ENCODE assay signal across 24 cellular contexts in genomic region chr6:54048782-54049181, GRCh38.
"Had no signal": no experiment of that assay in that cellular context is flagged by ENCODE, and none has a peak within 500 bp of the region (broad histone marks: within the 10 kb centered on the region; RNA-seq: fewer than 3 reads in every experiment).

No MANE protein-coding gene starts in this region.

- H3K36me3 ChIP-seq: colonic mucosa, esophagus squamous epithelium, gastroesophageal sphincter, left lung, lower lobe of right lung had no signal

- H3K4me3 ChIP-seq: colonic mucosa, esophagus squamous epithelium, gastroesophageal sphincter, hepatocyte, left lung, lower lobe of right lung, mucosa of descending colon had no signal

- H3K27me3 ChIP-seq: colonic mucosa, esophagus squamous epithelium, gastroesophageal sphincter, hepatocyte, left lung had no signal

- H3K27ac ChIP-seq: colonic mucosa, epithelial cell of prostate, esophagus squamous epithelium, gastroesophageal sphincter, hepatocyte, left lung, lower lobe of right lung had no signal

- H3K4me1 ChIP-seq: colonic mucosa, left lung, lower lobe of right lung had no signal

- DNase-seq: cerebellar nuclear complex; colonic mucosa; cortex of kidney; effector CD8-positive, alpha-beta T cell; effector memory CD8-positive, alpha-beta T cell; endodermal cell; erythroblast; esophagus squamous epithelium; foreskin fibroblast; foreskin melanocyte; hypothalamus; immature natural killer cell; islet precursor cell; kidney; kidney glomerular epithelial cell; left lung; lower lobe of right lung; mesenchymal stem cell; mucosa of descending colon; naive B cell had no signal

- H3K9me3 ChIP-seq: colonic mucosa, esophagus squamous epithelium, gastroesophageal sphincter, left lung, lower lobe of right lung, mucosa of descending colon had no signal

- ATAC-seq: effector memory CD8-positive, alpha-beta T cell; esophagus mucosa; gastroesophageal sphincter; left lung; lower lobe of right lung; mucosa of descending colon had no signal
